In genomic region chr9:136850866-136851775, GRCh38 we compare ENCODE assay signal across 15 cellular contexts. TPM values are rescaled to one million over a fixed set of nuclear protein-coding genes. Genes with fewer than 3 reads are reported as not detected.
DNase-seq lines count a peak whose midpoint lies in the region; ATAC-seq and TF ChIP-seq lines count a peak whose summit lies in the region.
"Had no signal": no experiment of that assay in that cellular context is flagged by ENCODE, and none has a peak within 500 bp of the region (broad histone marks: within the 10 kb centered on the region; RNA-seq: fewer than 3 reads in every experiment).

No MANE protein-coding gene starts in this region.

- H2BK15ac ChIP-seq in neuronal stem cell (ENCODE audit: low read length), result no peak overlapping the region

- TF ChIP-seq RAD21 in HCT116 (IDR thresholded peaks at IDR 0.05; ENCODE audit: low read depth), result no peak

- H3K79me2 ChIP-seq in HCT116 (ENCODE audit: insufficient read depth, low read length), result peaks cover 16% of the 10 kb centered on the region; the same call in 1 of the 2 replicates

- peak overlapping the region; percentile 81 for H2BK120ac ChIP-seq in neuronal stem cell (ENCODE audit: low read depth, low read length)

- BruUV-seq in HCT116 (replicated peaks; lab: Mats Ljungman, UMichigan), result no TSS peak

- H3K27ac ChIP-seq in BLaER1 treated with 17β-estradiol and CSF1 and Interleukin-3, amounts not matched to agents 10 nM and 100 nM, result no peak overlapping the region
- H3K27ac ChIP-seq in HCT116 (ENCODE audit: low read depth, low read length) (peak overlapping the region; percentile 88; the same call in 1 of the 2 replicates), neuronal stem cell (replicated peaks; ENCODE audit: low read length) (no peak overlapping the region)

- H2AFZ ChIP-seq in HCT116 (ENCODE audit: low read depth, low read length, poor library complexity, severe bottlenecking) (no peak overlapping the region), neuronal stem cell (ENCODE audit: low read length) (no peak overlapping the region)

- no peak overlapping the region for H3K4me3 ChIP-seq in BLaER1 treated with 17β-estradiol and CSF1 and Interleukin-3, amounts not matched to agents 10 nM and 100 nM
- no peak overlapping the region for H3K4me3 ChIP-seq in HCT116 (replicated peaks in 1 of 2; ENCODE audit: low read depth in 1 of 2, low read length in 2 of 2)
- H3K4me3 ChIP-seq in fibroblast of villous mesenchyme (ENCODE audit: low read depth, low read length), result peak overlapping the region; percentile 99
- peak overlapping the region in 1 of 2 donors; percentile 96 for H3K4me3 ChIP-seq in neuronal stem cell (ENCODE audit: low read length in 2 of 2)

- H3K14ac ChIP-seq in neuronal stem cell (ENCODE audit: low read length), result no peak overlapping the region

- H3K36me3 ChIP-seq in BLaER1 treated with 17β-estradiol and CSF1 and Interleukin-3, amounts not matched to agents 10 nM and 100 nM, result peaks cover 9 to 26% (median 17%) of the 10 kb centered on the region in 11 experiments; a peak in 17 of 22 replicates
- H3K36me3 ChIP-seq in HCT116 (ENCODE audit: control insufficient read depth in 1 of 2, insufficient read depth in 2 of 2, low read length in 2 of 2) (peaks cover 0 to 14% of the 10 kb centered on the region in 2 experiments; a peak in 1 of 4 replicates), neuronal stem cell (replicated peaks in 1 of 2; ENCODE audit: control insufficient read depth in 2 of 2, insufficient read depth in 2 of 2, low read length in 2 of 2) (peaks cover 16 to 26% of the 10 kb centered on the region in 2 donors)

- DNase-seq in HCT116 (ENCODE audit: low read depth, low spot score), result no peak
- DNase-seq in fibroblast of villous mesenchyme (ENCODE audit: low read depth), result no peak
- DNase-seq in neuronal stem cell (ENCODE audit: low spot score), result no peak
- no peak for DNase-seq in stimulated activated naive CD4-positive, alpha-beta T cell (lab: John Stamatoyannopoulos, UW)
- DNase-seq in HPDE6-E6E7 (ENCODE audit: extremely low spot score), result no peak
- DNase-seq in NCI-H446 (lab: John Stamatoyannopoulos, UW), result no peak
- DNase-seq: activated CD8-positive, alpha-beta T cell treated with anti-CD3 and anti-CD28 coated beads for 36 hours; activated naive CD8-positive, alpha-beta T cell treated with anti-CD3 and anti-CD28 coated beads, Interleukin-2, amount 10 ng/mL, durations not matched to agents 7 days and 5 days; cortex of kidney; DMS 273 treated with DMSO at 0.1 percent for 48 hours; esophagus squamous epithelium; NCI-H345; T-helper 9 cell; tibial artery had no signal

- no peak overlapping the region for H3K18ac ChIP-seq in neuronal stem cell (ENCODE audit: low read length)

- H4K20me1 ChIP-seq in BLaER1 treated with 17β-estradiol and CSF1 and Interleukin-3, amounts not matched to agents 10 nM and 100 nM, result peaks cover 13 to 59% (median 40%) of the 10 kb centered on the region in 11 experiments; a peak in 21 of 22 replicates
- H4K20me1 ChIP-seq in HCT116 (ENCODE audit: insufficient read depth), result no peaks in the 10 kb centered on the region

- peak overlapping the region in 7 of 11 experiments; percentile 15 to 84 (median 82); a peak in 5 of 22 replicates for H3K9ac ChIP-seq in BLaER1 treated with 17β-estradiol and CSF1 and Interleukin-3, amounts not matched to agents 10 nM and 100 nM
- H3K9ac ChIP-seq in HCT116 (ENCODE audit: low read length) (no peak overlapping the region), neuronal stem cell (ENCODE audit: low read depth, low read length, poor library complexity) (no peak overlapping the region)

- RAD21 ChIA-PET in HCT116 (lab: Charles Lee; ENCODE audit: low non-redundant PET in 1 of 2, low total read pairs in 2 of 2, uncharacterized antibody in 2 of 2, unreplicated experiment in 2 of 2), result no interaction called here

- ATAC-seq in HCT116, result no peak
- ATAC-seq: activated CD8-positive, alpha-beta T cell treated with anti-CD3 and anti-CD28 coated beads for 36 hours had no signal

- intact Hi-C loops in HCT116 (cut with micrococcal nuclease), result no loop called here

- peak; percentile 19 for TF ChIP-seq POLR2A in HCT116 (IDR thresholded peaks at IDR 0.05; ENCODE audit: borderline replicate concordance, extremely low read depth, insufficient read depth, insufficient read length)

- peaks cover 21% of the 10 kb centered on the region for H3K79me1 ChIP-seq in neuronal stem cell (ENCODE audit: low read depth, low read length)

- peaks cover 21 to 65% (median 47%) of the 10 kb centered on the region in 10 experiments for H3K4me1 ChIP-seq in BLaER1 treated with 17β-estradiol and CSF1 and Interleukin-3, amounts not matched to agents 10 nM and 100 nM
- peaks cover 4 to 17% of the 10 kb centered on the region in 2 experiments; a peak in 2 of 4 replicates for H3K4me1 ChIP-seq in HCT116 (ENCODE audit: control insufficient read depth in 1 of 2, insufficient read depth in 2 of 2, low read length in 2 of 2)
- peaks cover 9 to 19% of the 10 kb centered on the region in 2 donors for H3K4me1 ChIP-seq in neuronal stem cell (ENCODE audit: control insufficient read depth in 2 of 2, insufficient read depth in 1 of 2, low read depth in 1 of 2, low read length in 2 of 2)

- peak overlapping the region; percentile 84 for H2BK5ac ChIP-seq in neuronal stem cell (ENCODE audit: low read length)

- TF ChIP-seq CTCF in HCT116 (IDR thresholded peaks at IDR 0.05 in 2 of 3, conservative IDR thresholded peaks at IDR 0.05 in 1 of 3; ENCODE audit: borderline replicate concordance in 1 of 3, insufficient read depth in 1 of 3, low read depth in 2 of 3, low read length in 2 of 3) (no peak), fibroblast of villous mesenchyme (IDR thresholded peaks at IDR 0.05; ENCODE audit: insufficient read depth, low read depth, low read length) (no peak)

- peaks cover 6 to 22% (median 19%) of the 10 kb centered on the region in 11 experiments; a peak in 17 of 22 replicates for H3K27me3 ChIP-seq in BLaER1 treated with 17β-estradiol and CSF1 and Interleukin-3, amounts not matched to agents 10 nM and 100 nM
- H3K27me3 ChIP-seq in HCT116 (ENCODE audit: insufficient read depth, low read length) (no peaks in the 10 kb centered on the region), neuronal stem cell (ENCODE audit: control insufficient read depth in 3 of 3, insufficient read depth in 3 of 3, low read depth in 1 of 3, low read length in 3 of 3) (peaks cover 0 to 10% (median 7%) of the 10 kb centered on the region in 3 experiments)

- POLR2A ChIA-PET in HCT116 (lab: Charles Lee), result no interaction called here

- no peak overlapping the region for H3K23ac ChIP-seq in neuronal stem cell (ENCODE audit: low read depth, low read length, poor library complexity)

- no peak overlapping the region for H4K91ac ChIP-seq in neuronal stem cell (ENCODE audit: low read depth, low read length, poor library complexity)

- no peaks in the 10 kb centered on the region for H3K9me2 ChIP-seq in HCT116 (ENCODE audit: insufficient read depth)

- H3K9me3 ChIP-seq in BLaER1 treated with 17β-estradiol and CSF1 and Interleukin-3, amounts not matched to agents 10 nM and 100 nM (replicated peaks in 1 of 11), result peaks cover 0 to 8% (median 0%) of the 10 kb centered on the region in 11 experiments; a peak in 6 of 22 replicates
- H3K9me3 ChIP-seq in HCT116 (ENCODE audit: control insufficient read depth in 1 of 2, insufficient read depth in 1 of 2, low read depth in 1 of 2, low read length in 2 of 2) (no peaks in the 10 kb centered on the region), neuronal stem cell (replicated peaks in 1 of 2; ENCODE audit: control insufficient read depth in 2 of 2, insufficient read depth in 1 of 2, low read depth in 1 of 2, low read length in 2 of 2) (peaks cover 0 to 5% of the 10 kb centered on the region in 2 donors)
- H3K9me3 ChIP-seq: esophagus squamous epithelium, tibial artery had no signal

- H3K4me2 ChIP-seq in BLaER1 treated with 17β-estradiol and CSF1 and Interleukin-3, amounts not matched to agents 10 nM and 100 nM, result peak overlapping the region in 7 of 11 experiments; percentile 92 to 100 (median 99); a peak in 9 of 22 replicates
- H3K4me2 ChIP-seq in HCT116 (ENCODE audit: low read length), result no peak overlapping the region
- H3K4me2 ChIP-seq in neuronal stem cell (ENCODE audit: insufficient read depth, low read length, poor library complexity, severe bottlenecking), result no peak overlapping the region

- no peak overlapping the region for H4K8ac ChIP-seq in neuronal stem cell (ENCODE audit: low read depth, low read length)

- CTCF ChIA-PET in HCT116 (lab: Charles Lee), result no interaction called here

- WGBS in neuronal stem cell (ENCODE audit: extremely low coverage in 2 of 2, insufficient read length in 2 of 2, insufficient replicate concordance in 1 of 2), 2 donors, result no CpG with 5 or more reads among the region's 23 CpGs

- H2BK12ac ChIP-seq in neuronal stem cell (ENCODE audit: low read length), result no peak overlapping the region

- H3K4ac ChIP-seq in neuronal stem cell (ENCODE audit: low read length), result no peak overlapping the region

- H2AK5ac ChIP-seq in neuronal stem cell (ENCODE audit: low read depth, low read length), result peak overlapping the region; percentile 100

TF ChIP-seq in HCT116, 20 proteins besides CTCF, POLR2A, EP300 and RAD21 (continues in another document):
- TF ChIP-seq EZH2phosphoT487 (IDR thresholded peaks at IDR 0.05; ENCODE audit: borderline replicate concordance), result no peak
- no peak for TF ChIP-seq ZNF274 (IDR thresholded peaks at IDR 0.05; ENCODE audit: low read depth, low read length)
- TF ChIP-seq ZFX (IDR thresholded peaks at IDR 0.05), result no peak
- no peak for TF ChIP-seq POLR2AphosphoS5 (IDR thresholded peaks at IDR 0.05; ENCODE audit: low read depth, low read length)

RNA-seq across cellular contexts. Expression of gene MAMDC4, which starts 1.0 kb away (rescaled TPM):
- total RNA-seq in HCT116 (2021; ENCODE audit: unreplicated experiment) (17.3 TPM), fibroblast of villous mesenchyme (1.6 and 3.0 TPM in 2 replicates)
- 8.0 and 9.5 TPM in 2 replicates for polyA plus RNA-seq in HCT116 (2012)
- polyA plus RNA-seq in neuronal stem cell (2013, experiment 1 of 2), result 3.6 TPM
- polyA plus RNA-seq in neuronal stem cell (2013, experiment 2 of 2), result 3.2 TPM

RNA-seq across cellular contexts. Expression of gene PHPT1, which starts 1.9 kb away (rescaled TPM):
- total RNA-seq in HCT116 (2021; ENCODE audit: unreplicated experiment) (148 TPM), fibroblast of villous mesenchyme (75.4 and 105 TPM in 2 replicates)
- 165 and 168 TPM in 2 replicates for polyA plus RNA-seq in HCT116 (2012)
- 230 TPM for polyA plus RNA-seq in neuronal stem cell (2013, experiment 1 of 2)
- 218 TPM for polyA plus RNA-seq in neuronal stem cell (2013, experiment 2 of 2)

RNA-seq across cellular contexts. Expression of gene AJM1, which starts 8.8 kb away (rescaled TPM):
- total RNA-seq in HCT116 (2021; ENCODE audit: unreplicated experiment) (7.1 TPM), fibroblast of villous mesenchyme (0.86 and 1.3 TPM in 2 replicates)
- polyA plus RNA-seq in HCT116 (2012), result 3.8 and 4.0 TPM in 2 replicates
- polyA plus RNA-seq in neuronal stem cell (2013, experiment 1 of 2), result 0.42 TPM
- 0.44 TPM for polyA plus RNA-seq in neuronal stem cell (2013, experiment 2 of 2)

RNA-seq across cellular contexts. Expression of gene EDF1, which starts 15.0 kb away (rescaled TPM):
- total RNA-seq in HCT116 (2021; ENCODE audit: unreplicated experiment), result 311 TPM
- 465 and 468 TPM in 2 replicates for polyA plus RNA-seq in HCT116 (2012)
- 146 and 163 TPM in 2 replicates for total RNA-seq in fibroblast of villous mesenchyme
- 289 TPM for polyA plus RNA-seq in neuronal stem cell (2013, experiment 1 of 2)
- polyA plus RNA-seq in neuronal stem cell (2013, experiment 2 of 2), result 288 TPM

RNA-seq across cellular contexts. Expression of gene TRAF2, which starts 35.2 kb away (rescaled TPM):
- total RNA-seq in HCT116 (2021; ENCODE audit: unreplicated experiment) (28.4 TPM), fibroblast of villous mesenchyme (11.0 and 16.8 TPM in 2 replicates)
- 13.7 and 13.9 TPM in 2 replicates for polyA plus RNA-seq in HCT116 (2012)
- 11.3 TPM for polyA plus RNA-seq in neuronal stem cell (2013, experiment 1 of 2)
- polyA plus RNA-seq in neuronal stem cell (2013, experiment 2 of 2), result 11.0 TPM

Comparison
In these comparisons a context has a peak if more than half of its experiments do, and no peak if none do; other contexts are left out.
1. H3K4me2 ChIP-seq: peak in BLaER1 treated with 17β-estradiol and CSF1 and Interleukin-3, amounts not matched to agents 10 nM and 100 nM (7 of 11); none in HCT116 (single experiment) and neuronal stem cell (single experiment).
2. H3K9ac ChIP-seq: peak in BLaER1 treated with 17β-estradiol and CSF1 and Interleukin-3, amounts not matched to agents 10 nM and 100 nM (7 of 11); none in HCT116 (single experiment) and neuronal stem cell (single experiment).